ENCODE assay signal across 1 cellular context in the genomic region with DNA sequence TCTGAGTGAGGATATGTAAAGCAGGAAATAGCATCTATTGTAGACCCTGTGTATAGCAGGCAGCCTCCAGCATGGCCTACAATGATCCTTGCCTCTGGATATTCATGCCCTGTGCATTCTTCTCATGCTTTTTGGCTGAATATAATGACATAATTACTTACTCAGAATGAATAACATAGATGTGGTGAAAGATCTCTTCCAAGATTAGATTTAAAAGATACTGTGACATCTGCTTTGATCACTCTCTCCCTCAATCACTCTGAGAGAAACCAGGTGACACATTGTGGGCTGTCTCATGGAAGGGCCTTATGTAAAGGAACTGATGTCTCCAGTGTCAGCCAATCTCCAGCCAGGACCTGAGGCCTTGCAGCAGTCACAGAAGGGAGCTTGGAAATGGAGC.
TF ChIP-seq lines count a peak whose summit lies in the region.

No MANE protein-coding gene starts in this region.

TF ChIP-seq in SK-N-SH, 30 proteins besides CTCF, POLR2A, EP300 and RAD21 (continued from another document):
- TF ChIP-seq, protein P1, sequence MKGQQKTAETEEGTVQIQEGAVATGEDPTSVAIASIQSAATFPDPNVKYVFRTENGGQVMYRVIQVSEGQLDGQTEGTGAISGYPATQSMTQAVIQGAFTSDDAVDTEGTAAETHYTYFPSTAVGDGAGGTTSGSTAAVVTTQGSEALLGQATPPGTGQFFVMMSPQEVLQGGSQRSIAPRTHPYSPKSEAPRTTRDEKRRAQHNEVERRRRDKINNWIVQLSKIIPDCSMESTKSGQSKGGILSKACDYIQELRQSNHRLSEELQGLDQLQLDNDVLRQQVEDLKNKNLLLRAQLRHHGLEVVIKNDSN (IDR thresholded peaks at IDR 0.05; ENCODE audit: borderline replicate concordance, low read depth), result no peak
- TF ChIP-seq, protein P2, sequence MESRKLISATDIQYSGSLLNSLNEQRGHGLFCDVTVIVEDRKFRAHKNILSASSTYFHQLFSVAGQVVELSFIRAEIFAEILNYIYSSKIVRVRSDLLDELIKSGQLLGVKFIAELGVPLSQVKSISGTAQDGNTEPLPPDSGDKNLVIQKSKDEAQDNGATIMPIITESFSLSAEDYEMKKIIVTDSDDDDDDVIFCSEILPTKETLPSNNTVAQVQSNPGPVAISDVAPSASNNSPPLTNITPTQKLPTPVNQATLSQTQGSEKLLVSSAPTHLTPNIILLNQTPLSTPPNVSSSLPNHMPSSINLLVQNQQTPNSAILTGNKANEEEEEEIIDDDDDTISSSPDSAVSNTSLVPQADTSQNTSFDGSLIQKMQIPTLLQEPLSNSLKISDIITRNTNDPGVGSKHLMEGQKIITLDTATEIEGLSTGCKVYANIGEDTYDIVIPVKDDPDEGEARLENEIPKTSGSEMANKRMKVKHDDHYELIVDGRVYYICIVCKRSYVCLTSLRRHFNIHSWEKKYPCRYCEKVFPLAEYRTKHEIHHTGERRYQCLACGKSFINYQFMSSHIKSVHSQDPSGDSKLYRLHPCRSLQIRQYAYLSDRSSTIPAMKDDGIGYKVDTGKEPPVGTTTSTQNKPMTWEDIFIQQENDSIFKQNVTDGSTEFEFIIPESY (IDR thresholded peaks at IDR 0.05; ENCODE audit: borderline replicate concordance, low read depth), result peak; percentile 89
